In genomic region chr21:45617021-45617930, GRCh38 we compare ENCODE assay signal across 19 cellular contexts. TPM values are rescaled to one million over a fixed set of nuclear protein-coding genes. Genes with fewer than 3 reads are reported as not detected.
A peak's percentile ranks its signal among the peaks of the same experiment; 100 is the strongest.
DNase-seq lines count a peak whose midpoint lies in the region; ATAC-seq, FAIRE-seq and TF ChIP-seq lines count a peak whose summit lies in the region.
"Had no signal": no experiment of that assay in that cellular context is flagged by ENCODE, and none has a peak within 500 bp of the region (broad histone marks: within the 10 kb centered on the region; RNA-seq: fewer than 3 reads in every experiment).

No MANE protein-coding gene starts in this region.

- no peak for DNase-seq in CD4-positive, CD25-positive, alpha-beta regulatory T cell
- DNase-seq in HCT116 (ENCODE audit: low read depth, low spot score): no peak
- DNase-seq in central memory CD8-positive, alpha-beta T cell (ENCODE audit: low spot score in 2 of 2): no peak
- DNase-seq in neural progenitor cell (ENCODE audit: low spot score): peak; percentile 31
- DNase-seq in pancreas: no peak
- no peak for DNase-seq in KG1 (lab: John Stamatoyannopoulos, UW)
- DNase-seq: central memory CD4-positive, alpha-beta T cell; COR-L47; NCI-H1105 treated with DMSO at 0.1 percent for 48 hours; NCI-H748 treated with DMSO at 0.1 percent for 48 hours; right cardiac atrium had no signal

- peak overlapping the region; percentile 96 to 100 (median 99) for H3K27ac Mint-ChIP-seq in CD4-positive, CD25-positive, alpha-beta regulatory T cell
- H3K27ac Mint-ChIP-seq in central memory CD8-positive, alpha-beta T cell (ENCODE audit: low read depth): peak overlapping the region; percentile 95
- peak overlapping the region; percentile 66 for H3K27ac Mint-ChIP-seq in neural progenitor cell
- H3K27ac Mint-ChIP-seq: activated T-helper 2 cell treated with anti-CD3 and anti-CD28 coated beads, Interferon-gamma antibody, Interleukin-2, Interleukin-4, amounts not matched to agents 10 μg/mL and 5 μg/mL and 100 μg/mL, durations not matched to agents 14 hours and 24 hours and 36 hours had no signal

- H3K9me2 ChIP-seq in HCT116 (ENCODE audit: insufficient read depth): no peaks in the 10 kb centered on the region

- H3K9ac ChIP-seq in HCT116 (ENCODE audit: low read length) (no peak overlapping the region), neural progenitor cell (no peak overlapping the region)

- RAD21 ChIA-PET in HCT116 (lab: Charles Lee; ENCODE audit: low non-redundant PET in 1 of 2, low total read pairs in 2 of 2, uncharacterized antibody in 2 of 2, unreplicated experiment in 2 of 2): no interaction called here

- H3K4me1 ChIP-seq in CD4-positive, CD25-positive, alpha-beta regulatory T cell (ENCODE audit: control insufficient read depth, insufficient read depth, low read length, poor library complexity, severe bottlenecking): peaks cover 20% of the 10 kb centered on the region
- H3K4me1 ChIP-seq in HCT116 (ENCODE audit: control insufficient read depth in 1 of 2, insufficient read depth in 2 of 2, low read length in 2 of 2): peaks cover 0 to 5% of the 10 kb centered on the region in 2 experiments; a peak in 1 of 4 replicates
- peaks cover 5% of the 10 kb centered on the region for H3K4me1 ChIP-seq in neural progenitor cell
- H3K4me1 ChIP-seq in pancreas: peaks cover 0 to 5% (median 0%) of the 10 kb centered on the region in 3 donors

- intact Hi-C loops in HCT116 (cut with micrococcal nuclease): no loop called here
- intact Hi-C loops in pancreas (cut with DNase I): no loop called here

- TF ChIP-seq POLR2A in HCT116 (IDR thresholded peaks at IDR 0.05; ENCODE audit: borderline replicate concordance, extremely low read depth, insufficient read depth, insufficient read length): no peak

- POLR2A ChIA-PET in HCT116 (lab: Charles Lee): no interaction called here

- WGBS in pancreas, 2 donors: 34 to 49% methylated on average over 19 of the region's 19 CpGs

- H3K79me2 ChIP-seq in HCT116 (ENCODE audit: insufficient read depth, low read length) (no peaks in the 10 kb centered on the region), neural progenitor cell (ENCODE audit: low read depth) (no peaks in the 10 kb centered on the region)

- H3K27me3 Mint-ChIP-seq in CD4-positive, CD25-positive, alpha-beta regulatory T cell: peaks cover 6% of the 10 kb centered on the region
- H3K27me3 Mint-ChIP-seq in central memory CD8-positive, alpha-beta T cell: peaks cover 14% of the 10 kb centered on the region
- H3K27me3 Mint-ChIP-seq in neural progenitor cell (ENCODE audit: insufficient read depth, low read depth): peaks cover 8% of the 10 kb centered on the region

- H3K4me3 Mint-ChIP-seq in CD4-positive, CD25-positive, alpha-beta regulatory T cell: peak overlapping the region; percentile 48 to 90 (median 65)
- H3K4me3 Mint-ChIP-seq in central memory CD8-positive, alpha-beta T cell: peak overlapping the region; percentile 72
- H3K4me3 Mint-ChIP-seq in neural progenitor cell: no peak overlapping the region

- no peak for TF ChIP-seq RAD21 in HCT116 (IDR thresholded peaks at IDR 0.05; ENCODE audit: low read depth)

- no peaks in the 10 kb centered on the region for H3F3A ChIP-seq in neural progenitor cell (ENCODE audit: low read depth)

- H3K27ac ChIP-seq in CD4-positive, CD25-positive, alpha-beta regulatory T cell (ENCODE audit: insufficient read depth, low read length, poor library complexity, severe bottlenecking): peak overlapping the region; percentile 1
- no peak overlapping the region for H3K27ac ChIP-seq in HCT116 (ENCODE audit: low read depth, low read length)
- no peak overlapping the region for H3K27ac ChIP-seq in neural progenitor cell
- H3K27ac ChIP-seq in pancreas: no peak overlapping the region
- H3K27ac ChIP-seq: epithelial cell of prostate, SK-N-MC, thoracic aorta had no signal

- ATAC-seq in CD4-positive, CD25-positive, alpha-beta regulatory T cell (ENCODE audit: low read depth in 2 of 2): no peak
- ATAC-seq in HCT116 (peak; percentile 41), GM21390 (IDR thresholded peaks at IDR 0.05; ENCODE audit: unreplicated experiment) (no peak), HG03571 (IDR thresholded peaks at IDR 0.05; ENCODE audit: unreplicated experiment) (no peak), pancreas (no peak)
- no peak for ATAC-seq in central memory CD8-positive, alpha-beta T cell (replicated peaks; ENCODE audit: extremely low read depth, poor library complexity, severe bottlenecking)
- ATAC-seq: activated CD4-positive, CD25-positive, alpha-beta regulatory T cell treated with anti-CD3 and anti-CD28 coated beads, Interleukin-2, amount 50 U/mL, for 24 hours had no signal

- no TSS peak for BruUV-seq in HCT116 (replicated peaks; lab: Mats Ljungman, UMichigan)

- no peaks in the 10 kb centered on the region for H3K27me3 ChIP-seq in CD4-positive, CD25-positive, alpha-beta regulatory T cell (ENCODE audit: control insufficient read depth, insufficient read depth, low read length)
- H3K27me3 ChIP-seq in HCT116 (ENCODE audit: insufficient read depth, low read length) (peaks cover 23% of the 10 kb centered on the region), neural progenitor cell (no peaks in the 10 kb centered on the region), pancreas (peaks cover 0 to 6% (median 0%) of the 10 kb centered on the region in 4 donors)

- H2AFZ ChIP-seq in HCT116 (ENCODE audit: low read depth, low read length, poor library complexity, severe bottlenecking) (no peak overlapping the region), neural progenitor cell (replicated peaks) (peak overlapping the region; percentile 99)

- no peak overlapping the region for H3K4me2 ChIP-seq in HCT116 (ENCODE audit: low read length)
- no peak overlapping the region for H3K4me2 ChIP-seq in neural progenitor cell

- H3K9me3 Mint-ChIP-seq in CD4-positive, CD25-positive, alpha-beta regulatory T cell: peaks cover 0 to 2% (median 0%) of the 10 kb centered on the region in 7 donors
- H3K9me3 Mint-ChIP-seq in central memory CD8-positive, alpha-beta T cell: no peaks in the 10 kb centered on the region
- no peaks in the 10 kb centered on the region for H3K9me3 Mint-ChIP-seq in neural progenitor cell
- H3K9me3 Mint-ChIP-seq: activated T-helper 2 cell treated with anti-CD3 and anti-CD28 coated beads, Interferon-gamma antibody, Interleukin-2, Interleukin-4, amounts not matched to agents 10 μg/mL and 5 μg/mL and 100 μg/mL, durations not matched to agents 14 hours and 24 hours and 36 hours had no signal

- no peak for FAIRE-seq in pancreas (lab: Jason Lieb, UNC)

- CTCF ChIA-PET in HCT116 (lab: Charles Lee): no interaction called here

- H4K20me1 ChIP-seq in HCT116 (ENCODE audit: insufficient read depth) (no peaks in the 10 kb centered on the region), neural progenitor cell (ENCODE audit: low read depth) (no peaks in the 10 kb centered on the region)

- H3K4me3 ChIP-seq in CD4-positive, CD25-positive, alpha-beta regulatory T cell (ENCODE audit: low read depth, low read length): no peak overlapping the region
- H3K4me3 ChIP-seq in HCT116 (replicated peaks in 1 of 2; ENCODE audit: low read depth in 1 of 2, low read length in 2 of 2) (no peak overlapping the region), neural progenitor cell (no peak overlapping the region), pancreas (no peak overlapping the region)
- H3K4me3 ChIP-seq: SK-N-MC, thoracic aorta had no signal

- H3K4me1 Mint-ChIP-seq in CD4-positive, CD25-positive, alpha-beta regulatory T cell: peaks cover 11 to 49% (median 17%) of the 10 kb centered on the region in 4 donors
- peaks cover 24% of the 10 kb centered on the region for H3K4me1 Mint-ChIP-seq in central memory CD8-positive, alpha-beta T cell
- H3K4me1 Mint-ChIP-seq in neural progenitor cell: peaks cover 30% of the 10 kb centered on the region

- H3K36me3 ChIP-seq in CD4-positive, CD25-positive, alpha-beta regulatory T cell (ENCODE audit: control insufficient read depth, insufficient read depth, low read length): no peaks in the 10 kb centered on the region
- H3K36me3 ChIP-seq in HCT116 (ENCODE audit: control insufficient read depth in 1 of 2, insufficient read depth in 2 of 2, low read length in 2 of 2) (no peaks in the 10 kb centered on the region), neural progenitor cell (no peaks in the 10 kb centered on the region), pancreas (no peaks in the 10 kb centered on the region)
- H3K36me3 ChIP-seq: thoracic aorta had no signal

- peaks cover 6% of the 10 kb centered on the region for H3K36me3 Mint-ChIP-seq in CD4-positive, CD25-positive, alpha-beta regulatory T cell
- peaks cover 7% of the 10 kb centered on the region for H3K36me3 Mint-ChIP-seq in central memory CD8-positive, alpha-beta T cell (ENCODE audit: insufficient read depth)
- no peaks in the 10 kb centered on the region for H3K36me3 Mint-ChIP-seq in neural progenitor cell

- no peaks in the 10 kb centered on the region for H3K9me3 ChIP-seq in CD4-positive, CD25-positive, alpha-beta regulatory T cell (ENCODE audit: control insufficient read depth in 2 of 2, low read length in 2 of 2)
- H3K9me3 ChIP-seq in HCT116 (ENCODE audit: control insufficient read depth in 1 of 2, insufficient read depth in 1 of 2, low read depth in 1 of 2, low read length in 2 of 2) (no peaks in the 10 kb centered on the region), neural progenitor cell (ENCODE audit: low read depth) (no peaks in the 10 kb centered on the region), pancreas (no peaks in the 10 kb centered on the region)
- H3K9me3 ChIP-seq: thoracic aorta had no signal

- no peak for TF ChIP-seq CTCF in HCT116 (IDR thresholded peaks at IDR 0.05 in 2 of 3, conservative IDR thresholded peaks at IDR 0.05 in 1 of 3; ENCODE audit: borderline replicate concordance in 1 of 3, insufficient read depth in 1 of 3, low read depth in 2 of 3, low read length in 2 of 3)
- TF ChIP-seq CTCF in neural progenitor cell (IDR thresholded peaks at IDR 0.05): peak; percentile 12
- TF ChIP-seq CTCF in pancreas (IDR thresholded peaks at IDR 0.05): no peak

RNA-seq across cellular contexts. Expression of gene PCBP3, which starts 26.2 kb away (rescaled TPM):
- 5.3 TPM for total RNA-seq in CD4-positive, CD25-positive, alpha-beta regulatory T cell
- 1 to 10 TPM in 3 of 4 donors, under 1 TPM in 1; 0.72 to 2.8 (median 1.8) TPM for polyA plus RNA-seq in CD4-positive, CD25-positive, alpha-beta regulatory T cell
- 3.1 TPM for total RNA-seq in HCT116 (2021; ENCODE audit: unreplicated experiment)
- polyA plus RNA-seq in HCT116 (2012): 1.6 and 1.7 TPM in 2 replicates
- total RNA-seq in neural progenitor cell (ENCODE audit: low replicate concordance): 4.6 and 6.7 TPM in 2 replicates
- 1 to 10 TPM in 4 of 6 donors, under 1 TPM in 2; 0.83 to 2.7 (median 1.6) TPM for total RNA-seq in pancreas
- polyA plus RNA-seq in pancreas: 1 to 10 TPM; 1.7 to 4.3 TPM
- total RNA-seq: HT-29 had no signal
